8 cellular contexts compared by ENCODE assay signal in genomic region chr2:189569295-189569925, GRCh38.
DNase-seq lines count a peak whose midpoint lies in the region; ATAC-seq and TF ChIP-seq lines count a peak whose summit lies in the region.

No MANE protein-coding gene starts in this region.

- H3K4me3 ChIP-seq in coronary artery (no peak overlapping the region), neutrophil (ENCODE audit: low read depth in 1 of 2, low read length in 1 of 2) (no peak overlapping the region)

- TF ChIP-seq CTCF in coronary artery (IDR thresholded peaks at IDR 0.05) (no peak), neutrophil (IDR thresholded peaks at IDR 0.05) (no peak)

- DNase-seq in coronary artery (ENCODE audit: low spot score) (no peak), cerebellar nuclear complex (lab: John Stamatoyannopoulos, UW) (no peak), HEK293T (ENCODE audit: extremely low spot score) (no peak)
- no peak for DNase-seq in stimulated activated CD4-positive, alpha-beta T cell treated with anti-CD3 and anti-CD28 coated beads, Interleukin-2, amount 100 ng/mL, for 24 hours

- ATAC-seq in GM18502 (IDR thresholded peaks at IDR 0.05; ENCODE audit: poor library complexity, unreplicated experiment) (peak; percentile 53), HG03025 (IDR thresholded peaks at IDR 0.05; ENCODE audit: low FRiP score, unreplicated experiment) (peak; percentile 69), GM19455 (IDR thresholded peaks at IDR 0.05; ENCODE audit: unreplicated experiment) (no peak)

- no peaks in the 10 kb centered on the region for H3K9me3 ChIP-seq in neutrophil

- no peaks in the 10 kb centered on the region for H3K27me3 ChIP-seq in neutrophil

- H3K4me1 ChIP-seq in neutrophil (ENCODE audit: control insufficient read depth in 1 of 2, insufficient read depth in 1 of 2, low read depth in 1 of 2, low read length in 1 of 2) = peaks cover 57 to 66% of the 10 kb centered on the region in 2 experiments

- CTCF ChIA-PET in HEK293T (lab: Yijun Ruan, JAX) = no interaction called here

- peaks cover 96% of the 10 kb centered on the region for H3K36me3 ChIP-seq in neutrophil

- H3K27ac ChIP-seq in coronary artery = peak overlapping the region; percentile 69 to 77
- peak overlapping the region; percentile 77 for H3K27ac ChIP-seq in neutrophil

- POLR2A ChIA-PET in HEK293T (lab: Yijun Ruan, JAX) = no interaction called here

TF ChIP-seq in HEK293T, 16 proteins besides CTCF, POLR2A, EP300 and RAD21:
- TF ChIP-seq L3MBTL2 (conservative IDR thresholded peaks at IDR 0.05) (no peak), FOXM1 (IDR thresholded peaks at IDR 0.05; ENCODE audit: borderline replicate concordance) (no peak), BHLHE40 (IDR thresholded peaks at IDR 0.05; ENCODE audit: borderline replicate concordance) (no peak), NFRKB (IDR thresholded peaks at IDR 0.05) (no peak), HDGF (IDR thresholded peaks at IDR 0.05; ENCODE audit: borderline replicate concordance) (no peak), TARDBP (IDR thresholded peaks at IDR 0.05) (no peak), LEF1 (IDR thresholded peaks at IDR 0.05; ENCODE audit: borderline replicate concordance) (no peak), ARNT (IDR thresholded peaks at IDR 0.05) (no peak), ELF4 (IDR thresholded peaks at IDR 0.05) (no peak), CTBP1 (IDR thresholded peaks at IDR 0.05; ENCODE audit: borderline replicate concordance) (no peak), SUZ12 (IDR thresholded peaks at IDR 0.05) (no peak)
